Comparison of ENCODE assay signal across 17 cellular contexts in the genomic region with DNA sequence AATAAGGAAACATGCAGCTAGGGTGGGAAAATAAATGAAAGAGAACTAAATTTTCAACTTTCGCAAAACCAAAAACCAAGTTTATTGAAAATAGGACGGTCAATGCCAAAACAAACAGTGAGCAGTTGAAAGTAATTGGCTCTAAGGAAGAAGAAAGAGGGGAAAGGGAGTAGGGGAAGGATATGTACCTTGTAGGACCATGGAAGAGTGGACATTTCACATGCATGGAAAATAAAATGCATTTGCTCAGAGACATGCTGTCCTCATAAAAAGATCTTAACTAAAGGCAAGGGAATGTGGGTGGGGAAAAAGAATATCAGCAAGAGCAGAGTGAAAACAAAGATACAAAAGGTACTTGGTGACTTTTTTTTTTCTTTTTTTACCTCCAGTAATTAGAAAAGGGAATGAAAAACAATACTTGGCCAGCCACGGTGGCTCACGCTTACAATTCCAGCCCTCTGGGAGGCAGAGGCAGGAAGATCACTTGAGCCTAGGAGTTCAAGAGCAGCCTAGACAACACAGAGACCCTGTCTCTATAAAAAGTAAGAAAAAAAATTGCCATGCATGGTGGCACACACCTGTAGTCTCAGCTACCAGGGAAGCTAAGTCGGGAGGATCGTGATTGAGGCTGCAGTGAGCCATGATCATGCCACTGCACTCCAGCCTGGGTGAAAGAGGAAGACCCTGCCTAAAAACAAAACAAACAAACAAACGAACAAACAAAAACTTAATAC. TPM values are rescaled to one million over a fixed set of nuclear protein-coding genes. Genes with fewer than 3 reads are reported as not detected.
DNase-seq lines count a peak whose midpoint lies in the region; ATAC-seq and TF ChIP-seq lines count a peak whose summit lies in the region.
"Had no signal": no experiment of that assay in that cellular context is flagged by ENCODE, and none has a peak within 500 bp of the region (broad histone marks: within the 10 kb centered on the region; RNA-seq: fewer than 3 reads in every experiment).

No MANE protein-coding gene starts in this region.

- peak overlapping the region; percentile 76 for H3K4me2 ChIP-seq in OCI-LY1 (ENCODE audit: low read length)
- H3K4me2 ChIP-seq: SK-N-SH had no signal

- peak overlapping the region; percentile 56; the same call in 1 of the 2 replicates for H3K9ac ChIP-seq in OCI-LY1 (ENCODE audit: low read length)
- H3K9ac ChIP-seq: SK-N-SH had no signal

- no peak for DNase-seq in activated naive CD8-positive, alpha-beta T cell treated with anti-CD3 and anti-CD28 coated beads, Interleukin-2, amount 10 ng/mL, durations not matched to agents 7 days and 5 days
- no peak for DNase-seq in activated naive CD8-positive, alpha-beta T cell treated with anti-CD3 and anti-CD28 coated beads, Interleukin-2, amount 50 U/mL, for 24 hours
- DNase-seq in fibroblast of peridontal ligament (ENCODE audit: extremely low read depth) (peak; percentile 1), tibial artery (no peak), NCI-H2029 (lab: John Stamatoyannopoulos, UW) (no peak), epidermal melanocyte (ENCODE audit: insufficient read length, low spot score) (no peak)
- DNase-seq: DND-41, HCEC 1CT, IMR-90, NCI-H1694, NCI-H446 treated with DMSO at 0.1 percent for 48 hours, NCI-H748 treated with DMSO at 0.1 percent for 48 hours, Right ventricle myocardium superior, SK-N-SH had no signal

- peaks cover 10% of the 10 kb centered on the region for H3K4me1 Mint-ChIP-seq in activated naive CD8-positive, alpha-beta T cell treated with anti-CD3 and anti-CD28 coated beads, Interleukin-2, amount 10 ng/mL, durations not matched to agents 7 days and 5 days
- peaks cover 7% of the 10 kb centered on the region for H3K4me1 Mint-ChIP-seq in activated naive CD8-positive, alpha-beta T cell treated with anti-CD3 and anti-CD28 coated beads, Interleukin-2, amount 50 U/mL, for 24 hours

- ATAC-seq in activated naive CD8-positive, alpha-beta T cell treated with anti-CD3 and anti-CD28 coated beads, Interleukin-2, amount 10 ng/mL, durations not matched to agents 7 days and 5 days (ENCODE audit: low read depth) = no peak
- no peak for ATAC-seq in activated naive CD8-positive, alpha-beta T cell treated with anti-CD3 and anti-CD28 coated beads, Interleukin-2, amount 50 U/mL, for 24 hours
- no peak for ATAC-seq in HG03432 (IDR thresholded peaks at IDR 0.05; ENCODE audit: unreplicated experiment)
- ATAC-seq: Panc1 had no signal

- peaks cover 41% of the 10 kb centered on the region for H3K4me1 ChIP-seq in OCI-LY1 (ENCODE audit: insufficient read depth, low read length, severe bottlenecking)
- H3K4me1 ChIP-seq in tibial artery = peaks cover 0 to 34% (median 21%) of the 10 kb centered on the region in 4 donors

- no peak overlapping the region for H3K4me3 Mint-ChIP-seq in activated naive CD8-positive, alpha-beta T cell treated with anti-CD3 and anti-CD28 coated beads, Interleukin-2, amount 10 ng/mL, durations not matched to agents 7 days and 5 days
- no peak overlapping the region for H3K4me3 Mint-ChIP-seq in activated naive CD8-positive, alpha-beta T cell treated with anti-CD3 and anti-CD28 coated beads, Interleukin-2, amount 50 U/mL, for 24 hours

- H3K36me3 Mint-ChIP-seq in activated naive CD8-positive, alpha-beta T cell treated with anti-CD3 and anti-CD28 coated beads, Interleukin-2, amount 10 ng/mL, durations not matched to agents 7 days and 5 days = peaks cover 13% of the 10 kb centered on the region
- peaks cover 1% of the 10 kb centered on the region for H3K36me3 Mint-ChIP-seq in activated naive CD8-positive, alpha-beta T cell treated with anti-CD3 and anti-CD28 coated beads, Interleukin-2, amount 50 U/mL, for 24 hours (ENCODE audit: low read depth)

- no peak overlapping the region for H2AFZ ChIP-seq in OCI-LY1 (ENCODE audit: low read length)

- H3K27me3 Mint-ChIP-seq in activated naive CD8-positive, alpha-beta T cell treated with anti-CD3 and anti-CD28 coated beads, Interleukin-2, amount 10 ng/mL, durations not matched to agents 7 days and 5 days = no peaks in the 10 kb centered on the region
- no peaks in the 10 kb centered on the region for H3K27me3 Mint-ChIP-seq in activated naive CD8-positive, alpha-beta T cell treated with anti-CD3 and anti-CD28 coated beads, Interleukin-2, amount 50 U/mL, for 24 hours

- H3K27ac ChIP-seq in OCI-LY1 (ENCODE audit: low read depth, low read length, poor library complexity, severe bottlenecking) (peak overlapping the region; percentile 82), tibial artery (peak overlapping the region; percentile 52 to 55)

- H3K4me3 ChIP-seq in OCI-LY1 (ENCODE audit: low read depth, low read length, poor library complexity, severe bottlenecking) (peak overlapping the region; percentile 46), tibial artery (no peak overlapping the region)

- H3K9me3 ChIP-seq in OCI-LY1 (ENCODE audit: low read length) = no peaks in the 10 kb centered on the region
- H3K9me3 ChIP-seq in tibial artery = no peaks in the 10 kb centered on the region
- H3K9me3 ChIP-seq: SK-N-SH had no signal

- H4K20me1 ChIP-seq in OCI-LY1 (ENCODE audit: insufficient read depth, low read length) = no peaks in the 10 kb centered on the region

- H3K9me3 Mint-ChIP-seq in activated naive CD8-positive, alpha-beta T cell treated with anti-CD3 and anti-CD28 coated beads, Interleukin-2, amount 10 ng/mL, durations not matched to agents 7 days and 5 days = no peaks in the 10 kb centered on the region
- H3K9me3 Mint-ChIP-seq in activated naive CD8-positive, alpha-beta T cell treated with anti-CD3 and anti-CD28 coated beads, Interleukin-2, amount 50 U/mL, for 24 hours = no peaks in the 10 kb centered on the region

- POLR2A ChIA-PET in activated naive CD8-positive, alpha-beta T cell treated with anti-CD3 and anti-CD28 coated beads, Interleukin-2, amount 10 ng/mL, durations not matched to agents 7 days and 5 days (lab: Charles Lee) = no interaction called here

- H3K9me2 ChIP-seq in OCI-LY1 (ENCODE audit: low read depth, low read length) = no peaks in the 10 kb centered on the region
- H3K9me2 ChIP-seq: SK-N-SH had no signal

- H3K36me3 ChIP-seq in OCI-LY1 (ENCODE audit: insufficient read depth, low read length) = peaks cover 49% of the 10 kb centered on the region
- peaks cover 0 to 7% (median 3%) of the 10 kb centered on the region in 3 donors for H3K36me3 ChIP-seq in tibial artery

- no peaks in the 10 kb centered on the region for H3F3A ChIP-seq in OCI-LY1 (ENCODE audit: insufficient read depth, low read length)

- H3K79me2 ChIP-seq in OCI-LY1 (ENCODE audit: insufficient read depth, low read length) = peaks cover 40% of the 10 kb centered on the region

- intact Hi-C loops in tibial artery (cut with DNase I; ENCODE audit: low total_unique reads) = no loop called here

- no peaks in the 10 kb centered on the region for H3K27me3 ChIP-seq in OCI-LY1 (ENCODE audit: insufficient read depth, low read length)
- no peaks in the 10 kb centered on the region for H3K27me3 ChIP-seq in tibial artery

- no peak for TF ChIP-seq CTCF in OCI-LY1 (IDR thresholded peaks at IDR 0.05; ENCODE audit: low read length)
- TF ChIP-seq CTCF in tibial artery (IDR thresholded peaks at IDR 0.05) = no peak

- peak overlapping the region; percentile 24 for H3K27ac Mint-ChIP-seq in activated naive CD8-positive, alpha-beta T cell treated with anti-CD3 and anti-CD28 coated beads, Interleukin-2, amount 10 ng/mL, durations not matched to agents 7 days and 5 days
- H3K27ac Mint-ChIP-seq in activated naive CD8-positive, alpha-beta T cell treated with anti-CD3 and anti-CD28 coated beads, Interleukin-2, amount 50 U/mL, for 24 hours = no peak overlapping the region

RNA-seq across cellular contexts. Expression of a gene that starts 6.6 kb away (rescaled TPM):
- total RNA-seq in activated naive CD8-positive, alpha-beta T cell treated with anti-CD3 and anti-CD28 coated beads, Interleukin-2, amount 10 ng/mL, durations not matched to agents 7 days and 5 days = 10 to 100 TPM; 10.1 to 13.2 TPM

RNA-seq across cellular contexts. Expression of a gene that starts 6.9 kb away (rescaled TPM):
- total RNA-seq in activated naive CD8-positive, alpha-beta T cell treated with anti-CD3 and anti-CD28 coated beads, Interleukin-2, amount 10 ng/mL, durations not matched to agents 7 days and 5 days = under 1 TPM; 0.45 to 0.47 TPM
